In genomic region chr1:3251810-3252429, GRCh38 we compare ENCODE assay signal across 17 cellular contexts.
DNase-seq lines count a peak whose midpoint lies in the region; ATAC-seq and TF ChIP-seq lines count a peak whose summit lies in the region.
"Had no signal": no experiment of that assay in that cellular context is flagged by ENCODE, and none has a peak within 500 bp of the region (broad histone marks: within the 10 kb centered on the region; RNA-seq: fewer than 3 reads in every experiment).

No MANE protein-coding gene starts in this region.

- H3K4me1 ChIP-seq in aorta (ENCODE audit: control insufficient read depth in 1 of 2, insufficient read depth in 2 of 2, low read length in 2 of 2) (no peaks in the 10 kb centered on the region), MM.1S (ENCODE audit: low read length) (no peaks in the 10 kb centered on the region)
- H3K4me1 ChIP-seq: BE2C had no signal

- H3K36me3 ChIP-seq in aorta (ENCODE audit: control insufficient read depth in 1 of 2, insufficient read depth in 2 of 2, low read length in 1 of 2) (no peaks in the 10 kb centered on the region), MM.1S (replicated peaks; ENCODE audit: insufficient read depth, low read length) (no peaks in the 10 kb centered on the region)
- H3K36me3 ChIP-seq: BE2C had no signal

- H3K27ac ChIP-seq in aorta (ENCODE audit: low read depth in 1 of 2, low read length in 2 of 2) (no peak overlapping the region), MM.1S (ENCODE audit: low read length) (no peak overlapping the region)

- H3K27ac Mint-ChIP-seq in activated CD4-positive, alpha-beta T cell treated with anti-CD3 and anti-CD28 coated beads, Interleukin-2, amount 10 ng/mL, durations not matched to agents 24 days and 14 days = peak overlapping the region; percentile 25
- peak overlapping the region; percentile 8 for H3K27ac Mint-ChIP-seq in neural crest cell (ENCODE audit: unreplicated experiment)
- H3K27ac Mint-ChIP-seq in activated naive CD4-positive, alpha-beta T cell treated with anti-CD3 and anti-CD28 coated beads, Interleukin-2, amount 50 U/mL, for 72 hours = no peak overlapping the region
- H3K27ac Mint-ChIP-seq: CD4-positive, alpha-beta T cell had no signal

- H3K4me1 Mint-ChIP-seq in activated CD4-positive, alpha-beta T cell treated with anti-CD3 and anti-CD28 coated beads, Interleukin-2, amount 10 ng/mL, durations not matched to agents 24 days and 14 days = no peaks in the 10 kb centered on the region
- peaks cover 34% of the 10 kb centered on the region for H3K4me1 Mint-ChIP-seq in neural crest cell

- no peak for DNase-seq in activated CD4-positive, alpha-beta T cell treated with anti-CD3 and anti-CD28 coated beads, Interleukin-2, amount 10 ng/mL, durations not matched to agents 24 days and 14 days
- no peak for DNase-seq in activated CD4-positive, alpha-beta T cell treated with anti-CD3 and anti-CD28 coated beads for 4 hours
- DNase-seq in RPMI8226 = peak; percentile 40
- no peak for DNase-seq in neural crest cell (ENCODE audit: low read depth, low spot score)
- no peak for DNase-seq in aorta
- no peak for DNase-seq in MM.1S
- no peak for DNase-seq in GF-D8 (lab: John Stamatoyannopoulos, UW)
- no peak for DNase-seq in activated naive CD4-positive, alpha-beta T cell treated with anti-CD3 and anti-CD28 coated beads, Interleukin-2, amount 50 U/mL, for 72 hours (ENCODE audit: low spot score in 2 of 2)
- DNase-seq: 8988T; BE2C; Calu3; CD4-positive, alpha-beta T cell; KBM-7; NCI-H146; NCI-H345; NCI-H526 had no signal

- intact Hi-C loops in activated CD4-positive, alpha-beta T cell treated with anti-CD3 and anti-CD28 coated beads, Interleukin-2, amount 10 ng/mL, durations not matched to agents 24 days and 14 days (cut with micrococcal nuclease) = no loop called here
- intact Hi-C loops in aorta (cut with DNase I) = no loop called here

- H3K9me2 ChIP-seq in MM.1S (replicated peaks; ENCODE audit: insufficient read depth, low read length) = no peaks in the 10 kb centered on the region

- TF ChIP-seq CTCF in neural crest cell (conservative IDR thresholded peaks at IDR 0.05) (no peak), MM.1S (IDR thresholded peaks at IDR 0.05; ENCODE audit: low read length) (no peak)

- H3K4me3 Mint-ChIP-seq in activated CD4-positive, alpha-beta T cell treated with anti-CD3 and anti-CD28 coated beads, Interleukin-2, amount 10 ng/mL, durations not matched to agents 24 days and 14 days = no peak overlapping the region
- no peak overlapping the region for H3K4me3 Mint-ChIP-seq in neural crest cell
- H3K4me3 Mint-ChIP-seq: CD4-positive, alpha-beta T cell had no signal

- H3K4me2 ChIP-seq in MM.1S (ENCODE audit: low read depth, low read length) = no peak overlapping the region

- H3K9me3 Mint-ChIP-seq in activated CD4-positive, alpha-beta T cell treated with anti-CD3 and anti-CD28 coated beads, Interleukin-2, amount 10 ng/mL, durations not matched to agents 24 days and 14 days = no peaks in the 10 kb centered on the region
- no peaks in the 10 kb centered on the region for H3K9me3 Mint-ChIP-seq in neural crest cell
- no peaks in the 10 kb centered on the region for H3K9me3 Mint-ChIP-seq in activated naive CD4-positive, alpha-beta T cell treated with anti-CD3 and anti-CD28 coated beads, Interleukin-2, amount 50 U/mL, for 72 hours
- H3K9me3 Mint-ChIP-seq: CD4-positive, alpha-beta T cell had no signal

- WGBS in aorta, 2 donors = 81% methylated on average over 17 of the region's 17 CpGs

- H3K79me2 ChIP-seq in MM.1S (ENCODE audit: low read length) = no peaks in the 10 kb centered on the region

- no peaks in the 10 kb centered on the region for H4K20me1 ChIP-seq in MM.1S (ENCODE audit: insufficient read depth, low read length)

- no peak overlapping the region for H2AFZ ChIP-seq in MM.1S (ENCODE audit: low read length)

- H3K27me3 Mint-ChIP-seq in activated CD4-positive, alpha-beta T cell treated with anti-CD3 and anti-CD28 coated beads, Interleukin-2, amount 10 ng/mL, durations not matched to agents 24 days and 14 days = peaks cover 2% of the 10 kb centered on the region
- H3K27me3 Mint-ChIP-seq in neural crest cell (ENCODE audit: low read depth) = peaks cover 51% of the 10 kb centered on the region

- no peaks in the 10 kb centered on the region for H3K9me3 ChIP-seq in aorta (ENCODE audit: control insufficient read depth, low read length)
- no peaks in the 10 kb centered on the region for H3K9me3 ChIP-seq in MM.1S (replicated peaks; ENCODE audit: insufficient read depth, low read length)
- H3K9me3 ChIP-seq: BE2C had no signal

- H3F3A ChIP-seq in MM.1S (ENCODE audit: insufficient read depth, low read length) = no peaks in the 10 kb centered on the region

- H3K27me3 ChIP-seq in aorta (ENCODE audit: control insufficient read depth in 1 of 2, insufficient read depth in 2 of 2, low read length in 1 of 2) (no peaks in the 10 kb centered on the region), MM.1S (replicated peaks; ENCODE audit: insufficient read depth, low read length) (peaks cover 75% of the 10 kb centered on the region)

- ATAC-seq in aorta (ENCODE audit: low FRiP score) = peak; percentile 9
- no peak for ATAC-seq in activated naive CD4-positive, alpha-beta T cell treated with anti-CD3 and anti-CD28 coated beads, Interleukin-2, amount 50 U/mL, for 72 hours
- ATAC-seq: HCT116 had no signal

- H3K4me3 ChIP-seq in aorta (ENCODE audit: low read length in 2 of 2) (no peak overlapping the region), MM.1S (ENCODE audit: low read length) (no peak overlapping the region)

- no peak overlapping the region for H3K9ac ChIP-seq in MM.1S (ENCODE audit: low read length)

- no peaks in the 10 kb centered on the region for H3K36me3 Mint-ChIP-seq in activated CD4-positive, alpha-beta T cell treated with anti-CD3 and anti-CD28 coated beads, Interleukin-2, amount 10 ng/mL, durations not matched to agents 24 days and 14 days (ENCODE audit: low read depth)
- no peaks in the 10 kb centered on the region for H3K36me3 Mint-ChIP-seq in neural crest cell (ENCODE audit: low read depth)
- no peaks in the 10 kb centered on the region for H3K36me3 Mint-ChIP-seq in activated naive CD4-positive, alpha-beta T cell treated with anti-CD3 and anti-CD28 coated beads, Interleukin-2, amount 50 U/mL, for 72 hours

Comparison
In these comparisons a context has a peak if more than half of its experiments do, and no peak if none do; other contexts are left out.
1. H3K27ac Mint-ChIP-seq: peak in activated CD4-positive, alpha-beta T cell treated with anti-CD3 and anti-CD28 coated beads, Interleukin-2, amount 10 ng/mL, durations not matched to agents 24 days and 14 days (single experiment) and neural crest cell (single experiment); none in activated naive CD4-positive, alpha-beta T cell treated with anti-CD3 and anti-CD28 coated beads, Interleukin-2, amount 50 U/mL, for 72 hours (0 of 2).